21 cellular contexts compared by ENCODE assay signal in the genomic region with DNA sequence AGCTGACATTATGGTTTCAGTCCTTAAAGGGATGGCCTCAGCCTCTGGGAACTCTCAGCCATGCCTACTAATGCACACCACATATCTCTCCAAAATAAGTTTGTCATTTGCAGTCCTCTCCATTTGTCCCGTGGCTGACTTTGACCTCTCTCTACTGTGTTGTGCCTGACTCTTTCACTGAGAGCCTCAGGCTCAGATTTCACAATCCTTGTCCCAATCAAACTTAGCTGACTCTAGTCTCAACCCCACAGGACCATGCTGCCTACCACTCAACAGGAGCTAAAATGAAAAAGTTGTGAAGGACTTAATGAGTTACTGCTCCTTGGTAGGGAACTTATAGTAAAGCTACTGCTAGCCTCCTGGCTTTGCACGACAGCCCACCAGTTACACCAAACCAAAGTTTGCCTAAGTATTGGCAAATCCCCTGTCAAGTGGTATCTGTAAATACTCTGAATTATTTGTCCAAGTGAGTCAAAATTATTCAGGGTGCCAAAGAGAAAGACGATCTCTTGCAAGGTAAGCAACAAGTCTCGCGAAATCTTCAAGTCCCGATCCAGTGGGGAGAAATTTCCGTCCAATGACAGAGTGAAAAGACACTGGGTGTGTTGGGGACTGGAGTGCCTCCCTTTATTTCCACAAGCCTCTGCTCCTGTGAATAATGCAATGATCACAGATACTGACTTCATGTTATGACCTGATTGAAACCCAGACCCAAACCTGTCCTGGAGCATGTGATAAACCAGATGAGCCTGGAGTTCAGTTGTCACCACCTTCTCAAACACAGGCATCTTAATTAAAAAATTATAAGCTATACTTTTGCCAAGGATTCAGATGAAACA.
DNase-seq lines count a peak whose midpoint lies in the region; ATAC-seq and TF ChIP-seq lines count a peak whose summit lies in the region.
"Had no signal": no experiment of that assay in that cellular context is flagged by ENCODE, and none has a peak within 500 bp of the region (broad histone marks: within the 10 kb centered on the region; RNA-seq: fewer than 3 reads in every experiment).

No MANE protein-coding gene starts in this region.

- no peaks in the 10 kb centered on the region for H3K4me1 ChIP-seq in endodermal cell (ENCODE audit: control insufficient read depth, insufficient read depth, low read length)

- ATAC-seq in left lobe of liver (peak; percentile 93), HG03520 (IDR thresholded peaks at IDR 0.05; ENCODE audit: unreplicated experiment) (no peak)
- ATAC-seq: K562 had no signal

- peaks cover 6% of the 10 kb centered on the region for H3K9me3 ChIP-seq in endodermal cell (ENCODE audit: control insufficient read depth, low read length)

- no peak overlapping the region for H3K4me3 ChIP-seq in epithelial cell of esophagus (ENCODE audit: low read length)
- H3K4me3 ChIP-seq in endodermal cell (ENCODE audit: low read length), result no peak overlapping the region
- H3K4me3 ChIP-seq: K562 had no signal

- no peak overlapping the region for H3K9ac ChIP-seq in endodermal cell (ENCODE audit: extremely low read depth, low read length, poor library complexity, severe bottlenecking)

- no peaks in the 10 kb centered on the region for H3K9me3 Mint-ChIP-seq in endodermal cell

- 94 to 98% methylated on average over 7 of the region's 7 CpGs for WGBS in endodermal cell (ENCODE audit: insufficient coverage in 1 of 2, insufficient read length in 1 of 2), 2 experiments

- H3K36me3 ChIP-seq in endodermal cell (ENCODE audit: control insufficient read depth, insufficient read depth, low read length), result no peaks in the 10 kb centered on the region

- no peak overlapping the region for H3K4me3 Mint-ChIP-seq in endodermal cell
- H3K4me3 Mint-ChIP-seq: CD14-positive monocyte had no signal

- H3K27ac Mint-ChIP-seq in endodermal cell, result no peak overlapping the region
- H3K27ac Mint-ChIP-seq: CD14-positive monocyte had no signal

- TF ChIP-seq CTCF in epithelial cell of esophagus (IDR thresholded peaks at IDR 0.05; ENCODE audit: insufficient read depth, low read depth, low read length, missing control alignments) (no peak), endodermal cell (conservative IDR thresholded peaks at IDR 0.05) (no peak)

- no peaks in the 10 kb centered on the region for H3K36me3 Mint-ChIP-seq in endodermal cell (ENCODE audit: low read depth)
- H3K36me3 Mint-ChIP-seq: CD14-positive monocyte had no signal

- no peaks in the 10 kb centered on the region for H3K4me1 Mint-ChIP-seq in endodermal cell
- H3K4me1 Mint-ChIP-seq: CD14-positive monocyte had no signal

- peaks cover 18% of the 10 kb centered on the region for H3K27me3 Mint-ChIP-seq in endodermal cell (ENCODE audit: insufficient read depth)

- peaks cover 14% of the 10 kb centered on the region for H3K27me3 ChIP-seq in endodermal cell (ENCODE audit: control insufficient read depth, insufficient read depth, low read length, poor library complexity, severe bottlenecking)

- peak; percentile 19 for DNase-seq in HuH-7 (ENCODE audit: low spot score)
- DNase-seq in epithelial cell of esophagus (ENCODE audit: low read depth), result peak; percentile 62
- DNase-seq in left lobe of liver (ENCODE audit: low spot score), result no peak
- peak; percentile 61 for DNase-seq in renal cortical epithelial cell (ENCODE audit: low read depth)
- DNase-seq in SKM-1 (lab: John Stamatoyannopoulos, UW; ENCODE audit: unreplicated experiment), result no peak
- DNase-seq in endodermal cell, result no peak
- no peak for DNase-seq in activated naive CD4-positive, alpha-beta T cell treated with anti-CD3 and anti-CD28 coated beads, Interleukin-2, amount 50 U/mL, for 16 hours
- DNase-seq: DMS53, EL, GF-D8, MM.1S, NCI-H1048, NCI-H1417 treated with DMSO at 0.1 percent for 48 hours, NCI-H187 treated with DMSO at 0.1 percent for 48 hours, NCI-H2107, NCI-H446 treated with DMSO at 0.1 percent for 48 hours, NCI-H526 treated with DMSO at 0.1 percent for 48 hours, SHP77 had no signal

- H3K27ac ChIP-seq in endodermal cell (ENCODE audit: low read depth, low read length), result no peak overlapping the region

Comparison
In these comparisons a context has a peak if more than half of its experiments do, and no peak if none do; other contexts are left out.
1. DNase-seq: peak in HuH-7 (single experiment), epithelial cell of esophagus (single experiment) and renal cortical epithelial cell (single experiment); none in left lobe of liver (single experiment), SKM-1 (single experiment), endodermal cell (single experiment) and activated naive CD4-positive, alpha-beta T cell treated with anti-CD3 and anti-CD28 coated beads, Interleukin-2, amount 50 U/mL, for 16 hours (single experiment).